8 cellular contexts compared by ENCODE assay signal in the genomic region with DNA sequence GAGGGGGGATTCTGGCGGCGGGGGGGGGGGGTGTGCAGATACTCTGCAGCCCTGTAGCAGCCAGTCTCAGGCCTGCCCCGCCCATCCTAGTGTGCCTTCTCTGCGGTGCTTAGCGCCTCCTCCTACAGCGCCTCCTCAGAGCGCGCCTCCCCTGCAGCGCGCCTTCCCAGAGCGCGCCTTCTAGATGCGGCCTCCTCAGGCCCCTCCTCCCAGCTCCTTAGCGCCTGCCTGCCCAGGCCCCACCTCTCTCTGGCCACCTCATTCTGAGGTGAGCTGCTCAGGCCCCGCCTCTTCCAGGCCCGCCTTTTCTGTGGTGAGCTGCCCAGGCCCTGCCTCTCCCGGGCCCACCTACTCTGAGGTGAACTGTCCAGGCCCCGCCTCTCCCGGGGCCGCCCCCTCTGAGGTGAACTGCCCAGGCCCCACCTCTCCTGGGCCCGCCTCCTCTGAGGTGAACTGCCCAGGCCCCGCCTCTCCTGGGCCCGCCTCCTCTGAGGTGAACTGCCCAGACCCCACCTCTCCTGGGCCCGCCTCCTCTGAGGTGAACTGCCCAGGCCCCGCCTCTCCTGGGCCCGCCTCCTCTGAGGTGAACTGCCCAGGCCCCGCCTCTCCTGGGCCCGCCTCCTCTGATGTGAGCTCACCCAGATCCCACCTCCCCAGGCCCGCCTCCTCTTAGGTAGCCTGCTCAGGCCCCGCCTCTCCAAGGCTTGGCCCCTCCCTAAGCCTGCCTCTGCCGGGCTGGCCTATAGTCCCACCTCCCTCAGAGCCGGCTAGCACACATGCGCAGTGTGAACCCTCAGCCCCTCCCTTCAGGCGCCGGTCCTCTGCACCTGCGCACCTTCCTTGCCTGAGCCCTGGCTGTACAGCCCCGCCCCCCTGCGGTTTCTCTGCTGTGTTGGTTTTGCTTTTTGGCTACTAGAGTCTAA. TPM values are rescaled to one million over a fixed set of nuclear protein-coding genes. Genes with fewer than 3 reads are reported as not detected.
A peak's percentile ranks its signal among the peaks of the same experiment; 100 is the strongest.
DNase-seq lines count a peak whose midpoint lies in the region; ATAC-seq and TF ChIP-seq lines count a peak whose summit lies in the region.

No MANE protein-coding gene starts in this region.

- ATAC-seq in GM19324 (IDR thresholded peaks at IDR 0.05; ENCODE audit: low FRiP score, unreplicated experiment) (peak; percentile 93), HG03442 (IDR thresholded peaks at IDR 0.05; ENCODE audit: unreplicated experiment) (peak; percentile 81), left lobe of liver (peak; percentile 86)

- H3K9me3 Mint-ChIP-seq in chondrocyte (ENCODE audit: low read depth), result no peaks in the 10 kb centered on the region

- peak overlapping the region; percentile 49 for H3K27ac Mint-ChIP-seq in chondrocyte (ENCODE audit: unreplicated experiment)

- H3K36me3 Mint-ChIP-seq in chondrocyte (ENCODE audit: low read depth), result no peaks in the 10 kb centered on the region

- DNase-seq in AG09319 (ENCODE audit: extremely low read depth, low read depth) (peak; percentile 61), NCI-H524 (lab: John Stamatoyannopoulos, UW) (peak; percentile 98), chondrocyte (ENCODE audit: low spot score) (peak; percentile 98), left lobe of liver (ENCODE audit: low spot score) (peak; percentile 95)
- peak; percentile 93 to 94 for DNase-seq in activated CD4-positive, alpha-beta T cell treated with anti-CD3 and anti-CD28 coated beads for 4 hours
- peak; percentile 95 for DNase-seq in stimulated activated CD4-positive, alpha-beta T cell treated with anti-CD3 and anti-CD28 coated beads, Interleukin-1b, Interleukin-23, amount 100 ng/mL, for 48 hours

- TF ChIP-seq CTCF in AG09319 (IDR thresholded peaks at IDR 0.05; ENCODE audit: low read depth, low read length), result no peak
- no peak for TF ChIP-seq CTCF in chondrocyte (IDR thresholded peaks at IDR 0.05)

- no peaks in the 10 kb centered on the region for H3K27me3 Mint-ChIP-seq in chondrocyte (ENCODE audit: low read depth)

- peak overlapping the region; percentile 93 for H3K4me3 Mint-ChIP-seq in chondrocyte (ENCODE audit: unreplicated experiment)

- peaks cover 9% of the 10 kb centered on the region for H3K4me1 Mint-ChIP-seq in chondrocyte (ENCODE audit: low read depth)

RNA-seq across cellular contexts. Expression of a gene that starts 2.1 kb away (rescaled TPM):
- 61.1 to 76.8 TPM (median 72.3 TPM) in 3 replicates for total RNA-seq in chondrocyte
- 6.5 TPM for total RNA-seq in left lobe of liver

Comparison
In these comparisons a context has a peak if more than half of its experiments do, and no peak if none do; other contexts are left out.
1. Peak in every context shown above with its lines: DNase-seq and ATAC-seq.